In the genomic region with DNA sequence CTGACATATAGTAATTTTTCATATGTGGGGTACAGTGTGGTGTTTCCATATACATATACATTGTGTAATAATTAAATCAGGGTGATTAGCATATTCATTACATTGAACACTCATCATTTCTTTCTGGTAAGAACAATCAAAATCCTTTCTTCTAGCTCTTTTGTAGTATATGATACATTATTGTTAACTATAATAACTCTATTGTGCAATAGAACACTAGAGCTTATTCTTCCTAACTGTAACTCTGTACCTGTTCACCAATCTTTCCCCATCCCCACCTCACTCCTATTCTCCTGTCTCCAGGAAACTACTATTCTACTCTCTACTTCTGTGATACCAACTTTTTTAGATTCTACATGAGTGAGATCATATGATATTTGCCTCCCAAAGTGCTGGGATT, we compare ENCODE assay signal across 28 cellular contexts.
"Had no signal": no experiment of that assay in that cellular context is flagged by ENCODE, and none has a peak within 500 bp of the region (broad histone marks: within the 10 kb centered on the region; RNA-seq: fewer than 3 reads in every experiment).

No MANE protein-coding gene starts in this region.

- H3K4me1 ChIP-seq: testis, uterus had no signal

- H3K36me3 ChIP-seq: esophagus squamous epithelium, heart right ventricle, neutrophil, pancreas, stomach, tibial nerve, upper lobe of right lung, uterus had no signal

- H3K27ac ChIP-seq: dorsolateral prefrontal cortex, epithelial cell of prostate, esophagus squamous epithelium, neutrophil, pancreas, stomach, testis, tibial nerve, upper lobe of right lung, uterus had no signal

- H3K4me3 Mint-ChIP-seq: memory B cell, natural killer cell had no signal

- H3K4me2 ChIP-seq: smooth muscle cell had no signal

- ATAC-seq: heart right ventricle, left colon, natural killer cell, pancreas, sciatic nerve, upper lobe of right lung had no signal

- H3K9me3 ChIP-seq: esophagus squamous epithelium, heart right ventricle, neutrophil, pancreas, stomach, testis, tibial nerve, upper lobe of right lung, uterus had no signal

- H3K27me3 ChIP-seq: dorsolateral prefrontal cortex, esophagus squamous epithelium, heart right ventricle, neutrophil, pancreas, stomach, testis, tibial nerve, upper lobe of right lung, uterus had no signal

- H3K27me3 Mint-ChIP-seq: memory B cell had no signal

- DNase-seq: dorsolateral prefrontal cortex; effector CD4-positive, alpha-beta T cell; esophagus squamous epithelium; foreskin melanocyte; glutamatergic neuron; heart right ventricle; hippocampal formation; islet precursor cell; kidney glomerular epithelial cell; left colon; natural killer cell; pancreas; stimulated activated CD4-positive, alpha-beta T cell treated with anti-CD3 and anti-CD28 coated beads, Interleukin-12 subunit alpha, Interleukin-12 subunit beta, amount 100 ng/mL, for 4 hours; stimulated activated CD4-positive, alpha-beta T cell treated with anti-CD3 and anti-CD28 coated beads, Interleukin-1b, Interleukin-23, amount 100 ng/mL, for 48 hours; stimulated activated CD4-positive, alpha-beta T cell treated with anti-CD3 and anti-CD28 coated beads, Interleukin-4, amount 100 ng/mL, for 1 hour; stimulated activated CD8-positive, alpha-beta memory T cell treated with anti-CD3 and anti-CD28 coated beads, Interleukin-4, amount 100 ng/mL, for 48 hours; stimulated activated naive CD4-positive, alpha-beta T cell; stomach; testis; upper lobe of right lung; uterus had no signal

- H3K36me3 Mint-ChIP-seq: natural killer cell had no signal

- H3K4me3 ChIP-seq: dorsolateral prefrontal cortex, esophagus squamous epithelium, heart right ventricle, lung, pancreas, smooth muscle cell, stomach, testis, tibial nerve, upper lobe of right lung, uterus had no signal

- H3K9me3 Mint-ChIP-seq: memory B cell, natural killer cell had no signal

- H3K27ac Mint-ChIP-seq: memory B cell, natural killer cell had no signal
